Comparison of ENCODE assay signal across 1 cellular context in the genomic region with DNA sequence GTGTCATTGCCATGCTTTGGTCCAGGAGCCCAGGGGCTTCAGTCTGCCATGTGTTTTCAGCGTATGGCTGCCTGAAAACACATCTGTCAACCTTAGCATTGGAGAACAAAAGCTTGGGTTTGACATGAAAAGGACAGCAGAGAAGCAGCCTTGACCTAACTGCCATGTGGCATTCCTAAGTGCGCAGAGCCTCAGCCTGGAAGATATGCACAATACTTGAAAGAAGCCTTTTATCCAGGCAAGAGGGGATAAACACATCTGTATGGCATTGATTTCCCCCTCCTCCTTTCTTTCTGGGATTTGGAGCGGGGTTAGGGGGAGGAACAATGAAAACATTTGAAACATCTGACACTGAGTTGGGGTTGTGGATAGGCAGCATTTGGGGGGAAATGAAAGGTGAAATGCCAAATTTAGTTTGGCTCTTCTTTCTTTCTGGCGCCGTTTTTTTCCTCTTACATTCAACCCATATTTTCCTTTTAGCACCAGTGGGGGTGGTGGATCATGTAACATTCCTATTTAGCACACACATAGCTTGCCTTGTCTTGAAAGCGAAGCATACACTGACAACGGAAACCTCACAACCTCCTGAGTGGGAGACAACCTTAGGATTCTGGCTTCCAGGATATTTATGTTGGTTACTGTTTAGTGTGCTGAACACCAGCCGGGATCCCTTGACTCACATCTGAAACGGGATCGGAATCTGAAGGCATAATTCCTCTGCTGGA.
TF ChIP-seq lines count a peak whose summit lies in the region.

No MANE protein-coding gene starts in this region.

TF ChIP-seq in GM23338, 12 proteins besides CTCF, POLR2A, EP300 and RAD21 (continued from another document):
- TF ChIP-seq, protein P1, sequence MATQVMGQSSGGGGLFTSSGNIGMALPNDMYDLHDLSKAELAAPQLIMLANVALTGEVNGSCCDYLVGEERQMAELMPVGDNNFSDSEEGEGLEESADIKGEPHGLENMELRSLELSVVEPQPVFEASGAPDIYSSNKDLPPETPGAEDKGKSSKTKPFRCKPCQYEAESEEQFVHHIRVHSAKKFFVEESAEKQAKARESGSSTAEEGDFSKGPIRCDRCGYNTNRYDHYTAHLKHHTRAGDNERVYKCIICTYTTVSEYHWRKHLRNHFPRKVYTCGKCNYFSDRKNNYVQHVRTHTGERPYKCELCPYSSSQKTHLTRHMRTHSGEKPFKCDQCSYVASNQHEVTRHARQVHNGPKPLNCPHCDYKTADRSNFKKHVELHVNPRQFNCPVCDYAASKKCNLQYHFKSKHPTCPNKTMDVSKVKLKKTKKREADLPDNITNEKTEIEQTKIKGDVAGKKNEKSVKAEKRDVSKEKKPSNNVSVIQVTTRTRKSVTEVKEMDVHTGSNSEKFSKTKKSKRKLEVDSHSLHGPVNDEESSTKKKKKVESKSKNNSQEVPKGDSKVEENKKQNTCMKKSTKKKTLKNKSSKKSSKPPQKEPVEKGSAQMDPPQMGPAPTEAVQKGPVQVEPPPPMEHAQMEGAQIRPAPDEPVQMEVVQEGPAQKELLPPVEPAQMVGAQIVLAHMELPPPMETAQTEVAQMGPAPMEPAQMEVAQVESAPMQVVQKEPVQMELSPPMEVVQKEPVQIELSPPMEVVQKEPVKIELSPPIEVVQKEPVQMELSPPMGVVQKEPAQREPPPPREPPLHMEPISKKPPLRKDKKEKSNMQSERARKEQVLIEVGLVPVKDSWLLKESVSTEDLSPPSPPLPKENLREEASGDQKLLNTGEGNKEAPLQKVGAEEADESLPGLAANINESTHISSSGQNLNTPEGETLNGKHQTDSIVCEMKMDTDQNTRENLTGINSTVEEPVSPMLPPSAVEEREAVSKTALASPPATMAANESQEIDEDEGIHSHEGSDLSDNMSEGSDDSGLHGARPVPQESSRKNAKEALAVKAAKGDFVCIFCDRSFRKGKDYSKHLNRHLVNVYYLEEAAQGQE (IDR thresholded peaks at IDR 0.05; ENCODE audit: unreplicated experiment) = no peak
- TF ChIP-seq, protein P2, sequence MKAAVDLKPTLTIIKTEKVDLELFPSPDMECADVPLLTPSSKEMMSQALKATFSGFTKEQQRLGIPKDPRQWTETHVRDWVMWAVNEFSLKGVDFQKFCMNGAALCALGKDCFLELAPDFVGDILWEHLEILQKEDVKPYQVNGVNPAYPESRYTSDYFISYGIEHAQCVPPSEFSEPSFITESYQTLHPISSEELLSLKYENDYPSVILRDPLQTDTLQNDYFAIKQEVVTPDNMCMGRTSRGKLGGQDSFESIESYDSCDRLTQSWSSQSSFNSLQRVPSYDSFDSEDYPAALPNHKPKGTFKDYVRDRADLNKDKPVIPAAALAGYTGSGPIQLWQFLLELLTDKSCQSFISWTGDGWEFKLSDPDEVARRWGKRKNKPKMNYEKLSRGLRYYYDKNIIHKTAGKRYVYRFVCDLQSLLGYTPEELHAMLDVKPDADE (IDR thresholded peaks at IDR 0.05) = no peak
- TF ChIP-seq ZNF331 (CRISPR knock-in tag; IDR thresholded peaks at IDR 0.05; ENCODE audit: low read depth) = no peak
- TF ChIP-seq ZNF114 (CRISPR knock-in tag; IDR thresholded peaks at IDR 0.05) = no peak
